Comparison of ENCODE assay signal across 8 cellular contexts in the genomic region with DNA sequence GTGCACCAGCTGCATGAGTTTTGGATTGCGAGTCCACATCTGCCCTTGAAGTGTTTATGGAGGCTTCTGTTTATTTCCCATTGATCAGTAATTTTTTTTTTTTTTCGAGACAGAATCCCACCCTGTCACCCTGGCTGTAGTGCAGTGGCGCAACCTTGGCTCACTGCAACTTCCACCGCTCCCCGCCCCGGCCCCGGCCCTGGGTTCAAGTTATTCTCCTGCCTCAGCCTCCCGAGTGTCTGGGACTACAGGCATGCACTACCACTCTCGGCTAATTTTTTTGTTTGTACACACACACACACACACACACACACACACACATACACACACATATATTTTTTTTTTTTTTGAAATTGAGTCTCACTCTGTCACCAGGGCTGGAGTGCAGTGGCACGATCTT. TPM values are rescaled to one million over a fixed set of nuclear protein-coding genes. Genes with fewer than 3 reads are reported as not detected.
"Had no signal": no experiment of that assay in that cellular context is flagged by ENCODE, and none has a peak within 500 bp of the region (broad histone marks: within the 10 kb centered on the region; RNA-seq: fewer than 3 reads in every experiment).

No MANE protein-coding gene starts in this region.

- H3K9ac ChIP-seq: GM23248 had no signal

- H3K36me3 Mint-ChIP-seq: IgD-negative memory B cell had no signal

- H3K4me3 Mint-ChIP-seq: IgD-negative memory B cell had no signal

- H3K27ac ChIP-seq: GM23248, HL-60 had no signal

- H2AFZ ChIP-seq: GM23248 had no signal

- H3K9me3 Mint-ChIP-seq: IgD-negative memory B cell had no signal

- H3K4me3 ChIP-seq: GM23248 had no signal

- DNase-seq: GM23248, GOT3, H7, HCEC 1CT, KBM-7 had no signal

- H3K27ac Mint-ChIP-seq: IgD-negative memory B cell had no signal

- ATAC-seq: HepG2 had no signal

RNA-seq across cellular contexts. Expression of gene SMAD1, which starts 46.1 kb away (rescaled TPM):
- polyA plus RNA-seq: IgD-negative memory B cell had no signal
